Comparison of ENCODE assay signal across 23 cellular contexts in the genomic region with DNA sequence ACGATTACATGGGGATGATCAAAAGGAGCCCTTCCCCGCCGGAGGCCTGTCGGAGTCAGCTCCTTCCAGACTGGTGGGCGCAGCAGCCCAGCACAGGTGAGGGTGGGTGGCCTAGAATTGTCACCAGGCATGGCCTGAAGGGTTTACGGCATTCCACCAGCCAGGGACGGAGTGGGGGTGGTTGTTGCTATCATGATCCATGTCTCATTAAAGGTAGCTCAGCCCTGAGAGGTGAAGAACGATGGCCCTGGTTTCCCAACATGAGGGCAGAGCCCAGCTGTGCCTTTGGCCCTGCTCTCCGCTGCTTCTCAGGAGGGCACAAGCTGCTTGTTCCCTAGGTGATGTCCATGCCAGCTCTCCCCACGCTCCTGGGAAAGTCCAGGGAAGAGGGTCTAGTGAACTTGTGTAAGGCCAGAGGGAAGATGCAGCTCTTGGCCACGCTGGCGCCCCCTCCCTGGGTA. TPM values are rescaled to one million over a fixed set of nuclear protein-coding genes. Genes with fewer than 3 reads are reported as not detected.
DNase-seq lines count a peak whose midpoint lies in the region; ATAC-seq, FAIRE-seq and TF ChIP-seq lines count a peak whose summit lies in the region.
"Had no signal": no experiment of that assay in that cellular context is flagged by ENCODE, and none has a peak within 500 bp of the region (broad histone marks: within the 10 kb centered on the region; RNA-seq: fewer than 3 reads in every experiment).

No MANE protein-coding gene starts in this region.

- H4K20me1 ChIP-seq in SU-DHL-6 (ENCODE audit: low read depth, low read length), result peaks cover 14% of the 10 kb centered on the region

- H3K27ac ChIP-seq in SU-DHL-6 (ENCODE audit: low read depth, low read length), result peak overlapping the region; percentile 98
- H3K27ac ChIP-seq in kidney (ENCODE audit: low read depth in 2 of 2, low read length in 2 of 2), result no peak overlapping the region
- peak overlapping the region in 7 of 8 donors; percentile 11 to 93 (median 88) for H3K27ac ChIP-seq in spleen
- H3K27ac ChIP-seq: foreskin keratinocyte had no signal

- TF ChIP-seq CTCF in SU-DHL-6 (IDR thresholded peaks at IDR 0.05; ENCODE audit: insufficient read depth, low read length, poor library complexity, severe bottlenecking) (no peak), kidney (IDR thresholded peaks at IDR 0.05; ENCODE audit: borderline replicate concordance, extremely low read depth, insufficient read depth) (no peak), spleen (IDR thresholded peaks at IDR 0.05 in 8 of 11, conservative IDR thresholded peaks at IDR 0.05 in 3 of 11) (no peak)

- H3K79me2 ChIP-seq in SU-DHL-6 (ENCODE audit: insufficient read depth, low read length), result peaks cover 47% of the 10 kb centered on the region

- peak overlapping the region; percentile 4 for H3K4me2 ChIP-seq in SU-DHL-6 (ENCODE audit: low read depth, low read length, poor library complexity, severe bottlenecking)

- FAIRE-seq in GM12891 (lab: Jason Lieb, UNC) (no peak), kidney (lab: Jason Lieb, UNC) (no peak)
- FAIRE-seq: astrocyte, GM18507, urothelium cell line had no signal

- no peak overlapping the region for H2AFZ ChIP-seq in SU-DHL-6 (ENCODE audit: low read depth, low read length, severe bottlenecking)

- no peak for DNase-seq in GM12891 (ENCODE audit: insufficient read length, low spot score)
- DNase-seq in kidney, result peak; percentile 49
- DNase-seq in spleen, result peak; percentile 72
- DNase-seq in mesenteric fat pad (ENCODE audit: low spot score), result no peak
- DNase-seq in HK-2 (ENCODE audit: unreplicated experiment), result no peak
- DNase-seq: activated naive CD4-positive, alpha-beta T cell treated with anti-CD3 and anti-CD28 coated beads, Interleukin-2, amount 10 ng/mL, durations not matched to agents 7 days and 5 days; activated T-cell treated with anti-CD3 and anti-CD28 coated beads, Interleukin-2, amount 50 U/mL, for 1 hour; foreskin keratinocyte; KG1; NCI-H1694; NCI-H69; stimulated activated CD4-positive, alpha-beta T cell treated with anti-CD3 and anti-CD28 coated beads, Interleukin-4, amount 100 ng/mL, for 4 hours; stomach; SW 1271 had no signal

- H3K4me3 ChIP-seq in SU-DHL-6 (ENCODE audit: insufficient read depth, low read length, poor library complexity, severe bottlenecking) (no peak overlapping the region), kidney (ENCODE audit: low read length in 2 of 2) (no peak overlapping the region), spleen (no peak overlapping the region)
- H3K4me3 ChIP-seq: HAP-1, mucosa of descending colon, stomach had no signal

- intact Hi-C loops in kidney (cut with DNase I) (no loop called here), spleen (cut with DNase I; ENCODE audit: low total_unique reads) (no loop called here)

- peaks cover 50% of the 10 kb centered on the region for H3K36me3 ChIP-seq in SU-DHL-6 (ENCODE audit: low read length)
- peaks cover 0 to 9% of the 10 kb centered on the region in 2 donors for H3K36me3 ChIP-seq in kidney (ENCODE audit: control insufficient read depth in 1 of 2, insufficient read depth in 2 of 2, low read length in 2 of 2)
- H3K36me3 ChIP-seq in spleen, result peaks cover 0 to 97% (median 42%) of the 10 kb centered on the region in 6 donors
- H3K36me3 ChIP-seq: HAP-1 had no signal

- H3K9ac ChIP-seq in SU-DHL-6 (ENCODE audit: low read length) (no peak overlapping the region), kidney (ENCODE audit: low read length in 2 of 2) (no peak overlapping the region)

- TF ChIP-seq POLR2A in GM12891 (IDR thresholded peaks at IDR 0.05; ENCODE audit: low read depth, low read length) (no peak), spleen (IDR thresholded peaks at IDR 0.05) (no peak)

- H3K9me2 ChIP-seq in SU-DHL-6 (replicated peaks; ENCODE audit: insufficient read depth, low read length), result no peaks in the 10 kb centered on the region

- H3K9me3 ChIP-seq in SU-DHL-6 (ENCODE audit: insufficient read depth, low read length), result no peaks in the 10 kb centered on the region
- no peaks in the 10 kb centered on the region for H3K9me3 ChIP-seq in kidney (ENCODE audit: control insufficient read depth in 1 of 2, low read length in 2 of 2)
- no peaks in the 10 kb centered on the region for H3K9me3 ChIP-seq in spleen
- H3K9me3 ChIP-seq: HAP-1, mucosa of descending colon, stomach had no signal

- H3K27me3 ChIP-seq in SU-DHL-6 (ENCODE audit: low read length) (no peaks in the 10 kb centered on the region), spleen (replicated peaks in 1 of 7) (no peaks in the 10 kb centered on the region)
- H3K27me3 ChIP-seq: foreskin keratinocyte, stomach had no signal

- 82 to 93% (median 86%) methylated on average over 6 to 12 of the region's 12 CpGs for WGBS in spleen, 5 donors

- peaks cover 68% of the 10 kb centered on the region for H3F3A ChIP-seq in SU-DHL-6 (ENCODE audit: insufficient read depth)

- peaks cover 7 to 14% of the 10 kb centered on the region in 2 donors for H3K4me1 ChIP-seq in kidney (ENCODE audit: control insufficient read depth in 1 of 2, insufficient read depth in 1 of 2, low read depth in 1 of 2, low read length in 2 of 2)
- peaks cover 63 to 100% (median 97%) of the 10 kb centered on the region in 6 donors for H3K4me1 ChIP-seq in spleen
- H3K4me1 ChIP-seq: foreskin keratinocyte had no signal

- ATAC-seq in HG03354 (IDR thresholded peaks at IDR 0.05; ENCODE audit: poor library complexity, severe bottlenecking, unreplicated experiment) (no peak), GM19351 (IDR thresholded peaks at IDR 0.05; ENCODE audit: unreplicated experiment) (no peak)
- ATAC-seq: foreskin keratinocyte, mucosa of descending colon, Right ventricle myocardium inferior had no signal

TF ChIP-seq in GM12891, 5 proteins besides CTCF, POLR2A, EP300 and RAD21:
- TF ChIP-seq PAX5 (IDR thresholded peaks at IDR 0.05; ENCODE audit: insufficient read depth, low read length, severe bottlenecking), result no peak
- TF ChIP-seq POLR2AphosphoS5 (IDR thresholded peaks at IDR 0.05; ENCODE audit: low read depth, low read length), result peak; percentile 73

RNA-seq across cellular contexts. Expression of a gene that starts 14.2 kb away (rescaled TPM):
- 111 TPM for polyA plus RNA-seq in GM12891 (2012; ENCODE audit: low read depth, missing spikeins)
- 33.3 TPM for total RNA-seq in kidney
- 2.9 TPM for polyA plus RNA-seq in kidney (ENCODE audit: insufficient read depth, low read depth, low replicate concordance)
- 100 to 1,000 TPM; 228 to 329 (median 278) TPM for total RNA-seq in spleen
- polyA plus RNA-seq in spleen, result 100 to 1,000 TPM; 103 to 183 (median 115) TPM
- 112 TPM for total RNA-seq in mesenteric fat pad
- total RNA-seq: foreskin keratinocyte had no signal
- polyA plus RNA-seq: foreskin keratinocyte had no signal

Comparison
In these comparisons a context has a peak if more than half of its experiments do, and no peak if none do; other contexts are left out.
1. DNase-seq: peak in kidney (single experiment) and spleen (single experiment); none in GM12891 (single experiment), mesenteric fat pad (single experiment) and HK-2 (single experiment).
2. H3K27ac ChIP-seq: peak in SU-DHL-6 (single experiment) and spleen (7 of 8); none in kidney (0 of 2).